ENCODE assay signal across 1 cellular context in genomic region chr17:7712111-7712771, GRCh38.
TF ChIP-seq lines count a peak whose summit lies in the region.

No MANE protein-coding gene starts in this region.

TF ChIP-seq in K562, 482 proteins besides CTCF, POLR2A, EP300 and RAD21:
- TF ChIP-seq ARID3A (IDR thresholded peaks at IDR 0.05; ENCODE audit: borderline replicate concordance, low read depth, low read length) (no peak), CSDE1 (IDR thresholded peaks at IDR 0.05) (0 out of 4 replicates have a peak, but pooled peaks of 1 of the 2 experiments have one; percentile 22), MYNN (IDR thresholded peaks at IDR 0.05) (peak; percentile 88), MYNN (CRISPR knock-in tag; IDR thresholded peaks at IDR 0.05) (no peak), RFX1 (IDR thresholded peaks at IDR 0.05) (peak; percentile 89), ZNF785 (CRISPR knock-in tag; IDR thresholded peaks at IDR 0.05) (no peak)
